9 cellular contexts compared by ENCODE assay signal in genomic region chr3:156161172-156161571, GRCh38. TPM values are rescaled to one million over a fixed set of nuclear protein-coding genes. Genes with fewer than 3 reads are reported as not detected.
DNase-seq lines count a peak whose midpoint lies in the region; ATAC-seq, FAIRE-seq and TF ChIP-seq lines count a peak whose summit lies in the region.
"Had no signal": no experiment of that assay in that cellular context is flagged by ENCODE, and none has a peak within 500 bp of the region (broad histone marks: within the 10 kb centered on the region; RNA-seq: fewer than 3 reads in every experiment).

No MANE protein-coding gene starts in this region.

- no peak overlapping the region for H3K18ac ChIP-seq in IMR-90 (ENCODE audit: low read depth, low read length)

- H3K4me3 Mint-ChIP-seq in activated T-cell treated with anti-CD3 and anti-CD28 coated beads, Interleukin-2, amount 50 U/mL, for 4 hours: peak overlapping the region; percentile 24
- peak overlapping the region in 1 of 2 donors; percentile 26 for H3K4me3 Mint-ChIP-seq in stimulated activated naive B cell treated with anti-CD40 and anti-IgM and Interleukin-4, amounts not matched to agents 10 μg/mL and 1 μg/mL and 100 μg/mL, for 72 hours

- H3K36me3 ChIP-seq in IMR-90 (ENCODE audit: control insufficient read depth, insufficient read depth, low read length): no peaks in the 10 kb centered on the region
- H3K36me3 ChIP-seq in bronchial epithelial cell (ENCODE audit: control insufficient read depth, insufficient read depth, low read length): no peaks in the 10 kb centered on the region

- peak in 1 of 2 donors; percentile 69 for ATAC-seq in activated T-cell treated with anti-CD3 and anti-CD28 coated beads, Interleukin-2, amount 50 U/mL, for 4 hours
- no peak for ATAC-seq in IMR-90 (ENCODE audit: low read depth)
- peak; percentile 61 to 74 for ATAC-seq in stimulated activated naive B cell treated with anti-CD40 and anti-IgM and Interleukin-4, amounts not matched to agents 10 μg/mL and 1 μg/mL and 100 μg/mL, for 72 hours (replicated peaks)
- ATAC-seq in GM19455 (IDR thresholded peaks at IDR 0.05; ENCODE audit: unreplicated experiment): no peak
- ATAC-seq in HG03469 (IDR thresholded peaks at IDR 0.05; ENCODE audit: unreplicated experiment): no peak
- ATAC-seq in left lobe of liver: no peak

- no peaks in the 10 kb centered on the region for H3K9me3 ChIP-seq in IMR-90 (ENCODE audit: control insufficient read depth, insufficient read depth, low read length)

- TF ChIP-seq RAD21 in IMR-90 (IDR thresholded peaks at IDR 0.05; ENCODE audit: low read length): no peak

- no peak overlapping the region for H4K5ac ChIP-seq in IMR-90 (ENCODE audit: low read depth, low read length)

- no peak for FAIRE-seq in bronchial epithelial cell (lab: Jason Lieb, UNC)

- peaks cover 16% of the 10 kb centered on the region for H3K4me1 Mint-ChIP-seq in activated T-cell treated with anti-CD3 and anti-CD28 coated beads, Interleukin-2, amount 50 U/mL, for 4 hours (ENCODE audit: low read depth)
- peaks cover 11 to 13% of the 10 kb centered on the region in 2 donors for H3K4me1 Mint-ChIP-seq in stimulated activated naive B cell treated with anti-CD40 and anti-IgM and Interleukin-4, amounts not matched to agents 10 μg/mL and 1 μg/mL and 100 μg/mL, for 72 hours

- no peak overlapping the region for H3K27ac ChIP-seq in IMR-90 (ENCODE audit: insufficient read depth, low read length)
- H3K27ac ChIP-seq: C4-2B had no signal

- no peak overlapping the region for H3K56ac ChIP-seq in IMR-90 (ENCODE audit: extremely low read depth, insufficient read depth, low read length)

- in situ Hi-C loops in IMR-90 (cut with MboI; ENCODE audit: low sequenced_read_pairs): loop anchor here (25.0 kb wide), 1 partner anchor 501 kb away; the partner anchor contains the start of gene TIPARP

- dilution Hi-C loops in IMR-90 (cut with HindIII; ENCODE audit: low sequenced_read_pairs, unreplicated experiment): loop anchor here (25.0 kb wide), 1 partner anchor 351 kb away; no protein-coding TSS in a partner anchor

- H2BK15ac ChIP-seq in IMR-90 (ENCODE audit: low read depth, low read length): no peak overlapping the region

- CTCF ChIA-PET in IMR-90 (lab: Yijun Ruan, JAX): no interaction called here

- H2BK5ac ChIP-seq in IMR-90 (ENCODE audit: low read depth, low read length, poor library complexity, severe bottlenecking): no peak overlapping the region

- H3K23ac ChIP-seq in IMR-90 (ENCODE audit: low read depth, low read length): no peak overlapping the region

- no peaks in the 10 kb centered on the region for H3K9me1 ChIP-seq in IMR-90 (ENCODE audit: insufficient read depth, low read length)

- no peak for TF ChIP-seq POLR2A in IMR-90 (IDR thresholded peaks at IDR 0.05; ENCODE audit: low read depth, low read length)

- no peak overlapping the region for H4K91ac ChIP-seq in IMR-90 (ENCODE audit: insufficient read depth, low read depth, low read length)

- H2AK9ac ChIP-seq in IMR-90 (replicated peaks; ENCODE audit: low read depth, low read length, poor library complexity): no peak overlapping the region

- H3K36me3 Mint-ChIP-seq in activated T-cell treated with anti-CD3 and anti-CD28 coated beads, Interleukin-2, amount 50 U/mL, for 4 hours (ENCODE audit: insufficient read depth): no peaks in the 10 kb centered on the region
- H3K36me3 Mint-ChIP-seq in stimulated activated naive B cell treated with anti-CD40 and anti-IgM and Interleukin-4, amounts not matched to agents 10 μg/mL and 1 μg/mL and 100 μg/mL, for 72 hours: no peaks in the 10 kb centered on the region

- intact Hi-C loops in IMR-90 (cut with micrococcal nuclease): no loop called here

- POLR2A ChIA-PET in IMR-90 (lab: Charles Lee; ENCODE audit: unreplicated experiment): no interaction called here

- H2BK120ac ChIP-seq in IMR-90 (ENCODE audit: low read depth, low read length): no peak overlapping the region

- H4K20me1 ChIP-seq in IMR-90 (ENCODE audit: insufficient read depth, low read length): no peaks in the 10 kb centered on the region

- no peak overlapping the region for H4K8ac ChIP-seq in IMR-90 (ENCODE audit: low read depth in 2 of 2, low read length in 2 of 2)

- peaks cover 6% of the 10 kb centered on the region for H3K27me3 ChIP-seq in IMR-90 (ENCODE audit: control insufficient read depth, insufficient read depth, low read length)
- H3K27me3 ChIP-seq in bronchial epithelial cell (ENCODE audit: control insufficient read depth, insufficient read depth, low read length): no peaks in the 10 kb centered on the region

- H2AK5ac ChIP-seq in IMR-90 (ENCODE audit: low read depth, low read length): no peak overlapping the region

- H3K27me3 Mint-ChIP-seq in activated T-cell treated with anti-CD3 and anti-CD28 coated beads, Interleukin-2, amount 50 U/mL, for 4 hours (ENCODE audit: low read depth): no peaks in the 10 kb centered on the region
- H3K27me3 Mint-ChIP-seq in stimulated activated naive B cell treated with anti-CD40 and anti-IgM and Interleukin-4, amounts not matched to agents 10 μg/mL and 1 μg/mL and 100 μg/mL, for 72 hours: no peaks in the 10 kb centered on the region

- H2BK20ac ChIP-seq in IMR-90 (ENCODE audit: low read depth, low read length): no peak overlapping the region

- H3K9me3 Mint-ChIP-seq in activated T-cell treated with anti-CD3 and anti-CD28 coated beads, Interleukin-2, amount 50 U/mL, for 4 hours: no peaks in the 10 kb centered on the region
- no peaks in the 10 kb centered on the region for H3K9me3 Mint-ChIP-seq in stimulated activated naive B cell treated with anti-CD40 and anti-IgM and Interleukin-4, amounts not matched to agents 10 μg/mL and 1 μg/mL and 100 μg/mL, for 72 hours

- H3K79me1 ChIP-seq in IMR-90 (ENCODE audit: low read depth in 1 of 2, low read length in 2 of 2): no peaks in the 10 kb centered on the region

- H3K14ac ChIP-seq in IMR-90 (replicated peaks; ENCODE audit: low read depth, low read length): no peak overlapping the region

- H3K4ac ChIP-seq in IMR-90 (ENCODE audit: low read depth, low read length): no peak overlapping the region

- H3K9ac ChIP-seq in IMR-90 (ENCODE audit: low read depth, low read length): no peak overlapping the region

- WGBS in IMR-90 (ENCODE audit: extremely low coverage in 2 of 2, insufficient read length in 1 of 2), 2 experiments: no CpG with 5 or more reads among the region's 1 CpG

- H3K4me1 ChIP-seq in IMR-90 (ENCODE audit: control insufficient read depth, insufficient read depth, low read length): no peaks in the 10 kb centered on the region

- no TSS peak for BruUV-seq in IMR-90 (replicated peaks; lab: Mats Ljungman, UMichigan)

- TF ChIP-seq CTCF in IMR-90 (conservative IDR thresholded peaks at IDR 0.05; ENCODE audit: low read depth, low read length) (no peak), bronchial epithelial cell (IDR thresholded peaks at IDR 0.05; ENCODE audit: insufficient read depth, low read length, severe bottlenecking) (no peak)

- no peak overlapping the region for H2AFZ ChIP-seq in IMR-90 (replicated peaks; ENCODE audit: low read length, poor library complexity)

- no peak overlapping the region for H3K4me2 ChIP-seq in IMR-90 (ENCODE audit: low read depth, low read length)

- H3K4me3 ChIP-seq in IMR-90 (ENCODE audit: insufficient read depth, low read depth, low read length): no peak overlapping the region
- no peak overlapping the region for H3K4me3 ChIP-seq in bronchial epithelial cell (ENCODE audit: low read depth, low read length)

- no peak for DNase-seq in activated T-cell treated with anti-CD3 and anti-CD28 coated beads, Interleukin-2, amount 50 U/mL, for 4 hours
- no peak for DNase-seq in activated T-cell treated with anti-CD3 and anti-CD28 coated beads, Interleukin-2, amount 50 U/mL, for 48 hours
- DNase-seq in IMR-90 (peak; percentile 17), bronchial epithelial cell (ENCODE audit: low read depth) (peak; percentile 25), left lobe of liver (ENCODE audit: low spot score) (no peak)
- DNase-seq in stimulated activated naive B cell treated with anti-CD40 and anti-IgM and Interleukin-4, amounts not matched to agents 10 μg/mL and 1 μg/mL and 100 μg/mL, for 72 hours: no peak

- H3K27ac Mint-ChIP-seq in stimulated activated naive B cell treated with anti-CD40 and anti-IgM and Interleukin-4, amounts not matched to agents 10 μg/mL and 1 μg/mL and 100 μg/mL, for 72 hours: no peak overlapping the region

TF ChIP-seq in IMR-90, 13 proteins besides CTCF, POLR2A, EP300 and RAD21 (continues in another document):
- TF ChIP-seq USF2 (IDR thresholded peaks at IDR 0.05; ENCODE audit: low read depth, low read length): no peak
- no peak for TF ChIP-seq CEBPB (IDR thresholded peaks at IDR 0.05; ENCODE audit: low read depth, low read length)
- no peak for TF ChIP-seq RFX5 (IDR thresholded peaks at IDR 0.05; ENCODE audit: low read depth, low read length)
- TF ChIP-seq SMC3 (IDR thresholded peaks at IDR 0.05; ENCODE audit: low read depth, low read length): no peak
- no peak for TF ChIP-seq MXI1 (IDR thresholded peaks at IDR 0.05; ENCODE audit: borderline replicate concordance, low read depth, low read length)
- TF ChIP-seq CHD1 (IDR thresholded peaks at IDR 0.05; ENCODE audit: low read depth, low read length): no peak
- TF ChIP-seq ELK1 (IDR thresholded peaks at IDR 0.05; ENCODE audit: borderline replicate concordance, low read depth, low read length): no peak
- no peak for TF ChIP-seq BHLHE40 (IDR thresholded peaks at IDR 0.05; ENCODE audit: low read depth, low read length)

RNA-seq across cellular contexts. Expression of gene KCNAB1, which starts 40.8 kb away (rescaled TPM):
- total RNA-seq in activated T-cell treated with anti-CD3 and anti-CD28 coated beads, Interleukin-2, amount 50 U/mL, for 4 hours: not detected
- total RNA-seq in IMR-90 (2012; rRNA removed): under 0.01 and 0.56 TPM in 2 replicates
- polyA plus RNA-seq in IMR-90 (2012; rRNA removed): 0.07 and 0.13 TPM in 2 replicates
- not detected in 2 replicates for polyA plus RNA-seq in IMR-90 (2012; cell fraction: cytosol; rRNA removed)
- 0.06 TPM in 1 of 2 replicates, not detected in the other for polyA plus RNA-seq in IMR-90 (2012; cell fraction: nucleus; rRNA removed; ENCODE audit: low replicate concordance)
- total RNA-seq in bronchial epithelial cell: 0.26 and 0.38 TPM in 2 replicates
- total RNA-seq in left lobe of liver: 0.23 TPM

Comparison
In these comparisons a context has a peak if more than half of its experiments do, and no peak if none do; other contexts are left out.
1. ATAC-seq: peak in stimulated activated naive B cell treated with anti-CD40 and anti-IgM and Interleukin-4, amounts not matched to agents 10 μg/mL and 1 μg/mL and 100 μg/mL, for 72 hours (2 of 2); none in IMR-90 (single experiment), GM19455 (single experiment), HG03469 (single experiment) and left lobe of liver (single experiment).
2. DNase-seq: peak in IMR-90 (single experiment) and bronchial epithelial cell (single experiment); none in activated T-cell treated with anti-CD3 and anti-CD28 coated beads, Interleukin-2, amount 50 U/mL, for 4 hours (single experiment), activated T-cell treated with anti-CD3 and anti-CD28 coated beads, Interleukin-2, amount 50 U/mL, for 48 hours (0 of 2), stimulated activated naive B cell treated with anti-CD40 and anti-IgM and Interleukin-4, amounts not matched to agents 10 μg/mL and 1 μg/mL and 100 μg/mL, for 72 hours (single experiment) and left lobe of liver (single experiment).